Comparison of ENCODE assay signal across 8 cellular contexts in genomic region chr21:46227811-46228344, GRCh38. TPM values are rescaled to one million over a fixed set of nuclear protein-coding genes. Genes with fewer than 3 reads are reported as not detected.
DNase-seq lines count a peak whose midpoint lies in the region; ATAC-seq lines count a peak whose summit lies in the region.

No MANE protein-coding gene starts in this region.

- intact Hi-C loops in activated CD4-positive, alpha-beta T cell treated with anti-CD3 and anti-CD28 coated beads, Interleukin-2, amount 10 ng/mL, durations not matched to agents 24 days and 14 days (cut with micrococcal nuclease): loop anchor here (1.0 to 5.0 kb wide), 4 partner anchors 25 to 256 kb away; partner anchors contain the start of gene PCNT

- peaks cover 0 to 6% (median 4%) of the 10 kb centered on the region in 5 donors for H3K36me3 ChIP-seq in subcutaneous abdominal adipose tissue (ENCODE audit: control insufficient read depth in 5 of 5, insufficient read depth in 5 of 5, low read length in 5 of 5)

- H3K27ac Mint-ChIP-seq in activated CD4-positive, alpha-beta T cell treated with anti-CD3 and anti-CD28 coated beads, Interleukin-2, amount 10 ng/mL, durations not matched to agents 24 days and 14 days: peak overlapping the region; percentile 56
- peak overlapping the region; percentile 44 for H3K27ac Mint-ChIP-seq in activated naive CD8-positive, alpha-beta T cell treated with anti-CD3 and anti-CD28 coated beads, Interleukin-2, amount 50 U/mL, for 24 hours
- peak overlapping the region; percentile 74 to 85 (median 81) for H3K27ac Mint-ChIP-seq in immature natural killer cell

- no peaks in the 10 kb centered on the region for H3K27me3 ChIP-seq in subcutaneous abdominal adipose tissue (ENCODE audit: control insufficient read depth in 5 of 5, insufficient read depth in 4 of 5, low read length in 5 of 5)

- peak overlapping the region; percentile 63 to 84 (median 77) for H3K9ac ChIP-seq in subcutaneous abdominal adipose tissue (ENCODE audit: low read length in 5 of 5)

- DNase-seq in activated CD4-positive, alpha-beta T cell treated with anti-CD3 and anti-CD28 coated beads, Interleukin-2, amount 10 ng/mL, durations not matched to agents 24 days and 14 days: peak; percentile 69
- DNase-seq in activated CD4-positive, alpha-beta T cell treated with anti-CD3 and anti-CD28 coated beads for 48 hours: no peak
- DNase-seq in activated naive CD8-positive, alpha-beta T cell treated with anti-CD3 and anti-CD28 coated beads, Interleukin-2, amount 50 U/mL, for 24 hours: no peak
- DNase-seq in immature natural killer cell (no peak), CD1c-positive myeloid dendritic cell (ENCODE audit: extremely low spot score) (no peak), activated gamma-delta T cell treated with Interleukin-2 at 50 U/mL for 16 hours (no peak)

- ATAC-seq in activated naive CD8-positive, alpha-beta T cell treated with anti-CD3 and anti-CD28 coated beads, Interleukin-2, amount 50 U/mL, for 24 hours: no peak
- ATAC-seq in GM21529 (IDR thresholded peaks at IDR 0.05; ENCODE audit: unreplicated experiment): no peak

- peak overlapping the region; percentile 98 for H3K27ac ChIP-seq in subcutaneous abdominal adipose tissue (ENCODE audit: low read depth, low read length)

- peaks cover 2 to 45% (median 36%) of the 10 kb centered on the region in 5 donors for H3K4me1 ChIP-seq in subcutaneous abdominal adipose tissue (ENCODE audit: control insufficient read depth in 5 of 5, insufficient read depth in 5 of 5, low read length in 5 of 5)

- peak overlapping the region; percentile 94 for H3K4me3 Mint-ChIP-seq in activated CD4-positive, alpha-beta T cell treated with anti-CD3 and anti-CD28 coated beads, Interleukin-2, amount 10 ng/mL, durations not matched to agents 24 days and 14 days
- H3K4me3 Mint-ChIP-seq in activated naive CD8-positive, alpha-beta T cell treated with anti-CD3 and anti-CD28 coated beads, Interleukin-2, amount 50 U/mL, for 24 hours: peak overlapping the region; percentile 75
- H3K4me3 Mint-ChIP-seq in immature natural killer cell: peak overlapping the region; percentile 82 to 88 (median 87)

- H3K9me3 ChIP-seq in subcutaneous abdominal adipose tissue (ENCODE audit: control insufficient read depth in 5 of 5, low read length in 5 of 5): no peaks in the 10 kb centered on the region

- H3K27me3 Mint-ChIP-seq in activated CD4-positive, alpha-beta T cell treated with anti-CD3 and anti-CD28 coated beads, Interleukin-2, amount 10 ng/mL, durations not matched to agents 24 days and 14 days: no peaks in the 10 kb centered on the region
- H3K27me3 Mint-ChIP-seq in activated naive CD8-positive, alpha-beta T cell treated with anti-CD3 and anti-CD28 coated beads, Interleukin-2, amount 50 U/mL, for 24 hours: no peaks in the 10 kb centered on the region
- H3K27me3 Mint-ChIP-seq in immature natural killer cell (ENCODE audit: low read depth in 3 of 3): peaks cover 0 to 13% (median 2%) of the 10 kb centered on the region in 3 donors

- peaks cover 35% of the 10 kb centered on the region for H3K36me3 Mint-ChIP-seq in activated CD4-positive, alpha-beta T cell treated with anti-CD3 and anti-CD28 coated beads, Interleukin-2, amount 10 ng/mL, durations not matched to agents 24 days and 14 days (ENCODE audit: low read depth)
- H3K36me3 Mint-ChIP-seq in activated naive CD8-positive, alpha-beta T cell treated with anti-CD3 and anti-CD28 coated beads, Interleukin-2, amount 50 U/mL, for 24 hours (ENCODE audit: low read depth): peaks cover 18% of the 10 kb centered on the region
- peaks cover 0 to 12% (median 4%) of the 10 kb centered on the region in 3 donors for H3K36me3 Mint-ChIP-seq in immature natural killer cell

- peak overlapping the region; percentile 70 to 86 (median 82) for H3K4me3 ChIP-seq in subcutaneous abdominal adipose tissue (ENCODE audit: low read depth in 1 of 5, low read length in 5 of 5)

- H3K9me3 Mint-ChIP-seq in activated CD4-positive, alpha-beta T cell treated with anti-CD3 and anti-CD28 coated beads, Interleukin-2, amount 10 ng/mL, durations not matched to agents 24 days and 14 days: peaks cover 8% of the 10 kb centered on the region
- H3K9me3 Mint-ChIP-seq in activated naive CD8-positive, alpha-beta T cell treated with anti-CD3 and anti-CD28 coated beads, Interleukin-2, amount 50 U/mL, for 24 hours: no peaks in the 10 kb centered on the region
- no peaks in the 10 kb centered on the region for H3K9me3 Mint-ChIP-seq in immature natural killer cell

- peaks cover 50% of the 10 kb centered on the region for H3K4me1 Mint-ChIP-seq in activated CD4-positive, alpha-beta T cell treated with anti-CD3 and anti-CD28 coated beads, Interleukin-2, amount 10 ng/mL, durations not matched to agents 24 days and 14 days
- peaks cover 34% of the 10 kb centered on the region for H3K4me1 Mint-ChIP-seq in activated naive CD8-positive, alpha-beta T cell treated with anti-CD3 and anti-CD28 coated beads, Interleukin-2, amount 50 U/mL, for 24 hours
- H3K4me1 Mint-ChIP-seq in immature natural killer cell: peaks cover 53 to 73% of the 10 kb centered on the region in 2 donors

RNA-seq across cellular contexts. Expression of gene LSS, which starts 0.7 kb away (rescaled TPM):
- 19.7 and 23.1 TPM in 2 replicates for total RNA-seq in activated CD4-positive, alpha-beta T cell treated with anti-CD3 and anti-CD28 coated beads, Interleukin-2, amount 10 ng/mL, durations not matched to agents 24 days and 14 days
- polyA plus RNA-seq in immature natural killer cell: 10 to 100 TPM; 11.3 to 26.2 (median 13.9) TPM

RNA-seq across cellular contexts. Expression of gene SPATC1L, which starts 43.6 kb away (rescaled TPM):
- total RNA-seq in activated CD4-positive, alpha-beta T cell treated with anti-CD3 and anti-CD28 coated beads, Interleukin-2, amount 10 ng/mL, durations not matched to agents 24 days and 14 days: 10.8 and 12.0 TPM in 2 replicates
- 10 to 100 TPM in 1 of 3 donors, 1 to 10 TPM in 2; 6.2 to 10.8 (median 9.4) TPM for polyA plus RNA-seq in immature natural killer cell

RNA-seq across cellular contexts. Expression of gene MCM3AP, which starts 57.5 kb away (rescaled TPM):
- total RNA-seq in activated CD4-positive, alpha-beta T cell treated with anti-CD3 and anti-CD28 coated beads, Interleukin-2, amount 10 ng/mL, durations not matched to agents 24 days and 14 days: 129 and 138 TPM in 2 replicates
- 10 to 100 TPM; 25.9 to 55.3 (median 28.5) TPM for polyA plus RNA-seq in immature natural killer cell

RNA-seq across cellular contexts. Expression of gene YBEY, which starts 58.3 kb away (rescaled TPM):
- total RNA-seq in activated CD4-positive, alpha-beta T cell treated with anti-CD3 and anti-CD28 coated beads, Interleukin-2, amount 10 ng/mL, durations not matched to agents 24 days and 14 days: 16.2 and 18.2 TPM in 2 replicates
- polyA plus RNA-seq in immature natural killer cell: 10 to 100 TPM; 14.2 to 23.5 (median 22.1) TPM
